Comparison of ENCODE assay signal across 8 cellular contexts in genomic region chr3:4977001-4977888, GRCh38. TPM values are rescaled to one million over a fixed set of nuclear protein-coding genes. Genes with fewer than 3 reads are reported as not detected.
DNase-seq lines count a peak whose midpoint lies in the region; ATAC-seq and TF ChIP-seq lines count a peak whose summit lies in the region.

No MANE protein-coding gene starts in this region.

- peak; percentile 82 for DNase-seq in ACHN
- no peak for DNase-seq in RWPE2 (ENCODE audit: low spot score)
- DNase-seq in activated naive CD4-positive, alpha-beta T cell treated with anti-CD3 and anti-CD28 coated beads, Interleukin-2, amount 50 U/mL, for 72 hours (ENCODE audit: low spot score in 2 of 2): peak; percentile 73 to 93
- peak; percentile 92 for DNase-seq in Right ventricle myocardium inferior (ENCODE audit: missing footprints)
- peak; percentile 87 to 88 (median 88) for DNase-seq in ovary
- peak; percentile 89 for DNase-seq in ureter (ENCODE audit: low spot score)

- WGBS in ovary, 3 donors: 33 to 38% (median 37%) methylated on average over 37 of the region's 37 CpGs

- TF ChIP-seq CTCF in RWPE2 (IDR thresholded peaks at IDR 0.05; ENCODE audit: poor library complexity, severe bottlenecking): no peak
- TF ChIP-seq CTCF in ovary (IDR thresholded peaks at IDR 0.05): no peak

- H3K27ac ChIP-seq in RWPE2 (ENCODE audit: poor library complexity, severe bottlenecking) (peak overlapping the region; percentile 98), ovary (peak overlapping the region; percentile 97 to 98)

- intact Hi-C loops in Right ventricle myocardium inferior (cut with DNase I) (loop anchor here (1.0 to 2.0 kb wide), 2 partner anchors 50 to 205 kb away; no protein-coding TSS in a partner anchor), ovary (cut with DNase I) (loop anchor here in 2 of 4 donors (5.0 kb wide), 2 partner anchors 50 to 75 kb away; no protein-coding TSS in a partner anchor)

- peak overlapping the region; percentile 99 for H3K27ac Mint-ChIP-seq in activated naive CD4-positive, alpha-beta T cell treated with anti-CD3 and anti-CD28 coated beads, Interleukin-2, amount 50 U/mL, for 72 hours

- peaks cover 30 to 43% of the 10 kb centered on the region in 2 donors for H3K36me3 Mint-ChIP-seq in activated naive CD4-positive, alpha-beta T cell treated with anti-CD3 and anti-CD28 coated beads, Interleukin-2, amount 50 U/mL, for 72 hours

- ATAC-seq in GM18909 (IDR thresholded peaks at IDR 0.05; ENCODE audit: poor library complexity, unreplicated experiment) (peak; percentile 47), HG03108 (IDR thresholded peaks at IDR 0.05; ENCODE audit: unreplicated experiment) (peak; percentile 35), RWPE2 (ENCODE audit: low read depth) (peak; percentile 3), Right ventricle myocardium inferior (peak; percentile 49)
- peak; percentile 37 to 62 for ATAC-seq in activated naive CD4-positive, alpha-beta T cell treated with anti-CD3 and anti-CD28 coated beads, Interleukin-2, amount 50 U/mL, for 72 hours

- H3K9me3 Mint-ChIP-seq in activated naive CD4-positive, alpha-beta T cell treated with anti-CD3 and anti-CD28 coated beads, Interleukin-2, amount 50 U/mL, for 72 hours: peaks cover 0 to 5% of the 10 kb centered on the region in 2 donors

- H3K4me1 ChIP-seq in RWPE2 (ENCODE audit: insufficient read depth, poor library complexity, severe bottlenecking) (peaks cover 13% of the 10 kb centered on the region), ovary (ENCODE audit: insufficient read depth) (peaks cover 3% of the 10 kb centered on the region)

- H3K9me3 ChIP-seq in RWPE2 (ENCODE audit: severe bottlenecking) (no peaks in the 10 kb centered on the region), ovary (no peaks in the 10 kb centered on the region)

- H3K27me3 ChIP-seq in RWPE2 (ENCODE audit: insufficient read depth, poor library complexity, severe bottlenecking) (no peaks in the 10 kb centered on the region), ovary (no peaks in the 10 kb centered on the region)

- H3K36me3 ChIP-seq in RWPE2 (ENCODE audit: low read depth) (peaks cover 29% of the 10 kb centered on the region), ovary (no peaks in the 10 kb centered on the region)

- TF ChIP-seq POLR2A in ovary (IDR thresholded peaks at IDR 0.05): no peak

- H3K4me3 ChIP-seq in RWPE2 (ENCODE audit: severe bottlenecking) (peak overlapping the region; percentile 35), ovary (peak overlapping the region; percentile 87)

- in situ Hi-C loops in ACHN (cut with HindIII; ENCODE audit: low pct_ligation_motif_present, low pct_unique_long_range_greater_than_20kb, low sequenced_read_pairs): no loop called here

- TF ChIP-seq EP300 in ovary (IDR thresholded peaks at IDR 0.05): no peak

RNA-seq across cellular contexts. Expression of gene BHLHE40, which starts 2.0 kb away (rescaled TPM):
- total RNA-seq in activated naive CD4-positive, alpha-beta T cell treated with anti-CD3 and anti-CD28 coated beads, Interleukin-2, amount 50 U/mL, for 72 hours: 100 to 1,000 TPM; 228 to 369 TPM
- total RNA-seq in Right ventricle myocardium inferior (26.9 TPM), ovary (100 to 1,000 TPM in 4 of 7 donors, 10 to 100 TPM in 3; 47.3 to 264 (median 103) TPM), ureter (206 TPM)
- 10 to 100 TPM; 28.6 to 52.2 TPM for polyA plus RNA-seq in ovary
